15 cellular contexts compared by ENCODE assay signal in genomic region chr13:30072818-30073186, GRCh38.
"Had no signal": no experiment of that assay in that cellular context is flagged by ENCODE, and none has a peak within 500 bp of the region (broad histone marks: within the 10 kb centered on the region; RNA-seq: fewer than 3 reads in every experiment).

No MANE protein-coding gene starts in this region.

- H3K36me3 ChIP-seq: ascending aorta, right lobe of liver, tibial nerve had no signal

- H3K27me3 ChIP-seq: ascending aorta, right lobe of liver, tibial nerve had no signal

- ATAC-seq: activated T-cell treated with anti-CD3 and anti-CD28 coated beads, Interleukin-2, amount 50 U/mL, for 4 hours had no signal

- H3K4me3 ChIP-seq: ascending aorta, right lobe of liver, smooth muscle cell, tibial nerve had no signal

- H3K4me2 ChIP-seq: smooth muscle cell had no signal

- H3K27ac ChIP-seq: ascending aorta, right lobe of liver, tibial nerve had no signal

- H3K9me3 ChIP-seq: ascending aorta, right lobe of liver, tibial nerve had no signal

- DNase-seq: activated CD4-positive, alpha-beta T cell treated with anti-CD3 and anti-CD28 coated beads, Interleukin-2, amount 10 ng/mL, durations not matched to agents 24 days and 14 days; activated CD8-positive, alpha-beta memory T cell treated with anti-CD3 and anti-CD28 coated beads, Interleukin-2, amount 50 U/mL, for 4 hours; activated T-cell treated with anti-CD3 and anti-CD28 coated beads, Interleukin-2, amount 50 U/mL, for 4 hours; effector CD4-positive, alpha-beta T cell; hippocampal formation; islet precursor cell; midbrain; right lobe of liver; stimulated activated CD4-positive, alpha-beta T cell treated with anti-CD3 and anti-CD28 coated beads, Interleukin-4, amount 100 ng/mL, for 4 hours; stimulated activated naive CD4-positive, alpha-beta T cell; substantia nigra; T1000 had no signal

- H3K4me1 ChIP-seq: ascending aorta, right lobe of liver, tibial nerve had no signal
